14 cellular contexts compared by ENCODE assay signal in the genomic region with DNA sequence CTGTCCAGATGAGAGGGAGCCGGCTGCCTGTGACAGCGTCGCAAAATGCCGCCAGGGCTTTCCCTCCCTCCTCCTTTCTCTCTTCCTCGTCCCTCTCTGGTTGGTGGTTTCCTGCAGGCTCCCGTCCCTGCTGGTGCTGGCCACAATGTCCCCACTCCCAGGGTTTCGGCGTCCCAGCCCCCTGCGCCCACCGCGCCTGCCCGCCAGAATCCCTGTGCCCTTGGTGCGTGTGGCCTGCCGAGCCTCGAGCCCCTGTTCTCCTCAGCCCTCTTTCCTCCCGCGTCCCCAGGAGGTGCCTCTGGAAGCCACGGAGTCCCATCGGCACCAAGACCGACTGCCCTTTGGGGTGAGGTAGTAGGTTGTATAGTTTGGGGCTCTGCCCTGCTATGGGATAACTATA. TPM values are rescaled to one million over a fixed set of nuclear protein-coding genes. Genes with fewer than 3 reads are reported as not detected.
A peak's percentile ranks its signal among the peaks of the same experiment; 100 is the strongest.
DNase-seq lines count a peak whose midpoint lies in the region; TF ChIP-seq lines count a peak whose summit lies in the region.
"Had no signal": no experiment of that assay in that cellular context is flagged by ENCODE, and none has a peak within 500 bp of the region (broad histone marks: within the 10 kb centered on the region; RNA-seq: fewer than 3 reads in every experiment).

No MANE protein-coding gene starts in this region.

- no peak for TF ChIP-seq CTCF in chondrocyte (IDR thresholded peaks at IDR 0.05)
- no peak for TF ChIP-seq CTCF in tibial artery (IDR thresholded peaks at IDR 0.05)

- no peak overlapping the region for H2BK5ac ChIP-seq in neuronal stem cell (ENCODE audit: low read length)

- peaks cover 0 to 83% (median 3%) of the 10 kb centered on the region in 3 experiments for H3K27me3 ChIP-seq in neuronal stem cell (ENCODE audit: control insufficient read depth in 3 of 3, insufficient read depth in 3 of 3, low read depth in 1 of 3, low read length in 3 of 3)
- no peaks in the 10 kb centered on the region for H3K27me3 ChIP-seq in tibial artery
- H3K27me3 ChIP-seq: pancreas had no signal

- H2BK15ac ChIP-seq in neuronal stem cell (ENCODE audit: low read length), result peak overlapping the region; percentile 87

- no peak overlapping the region for H3K9ac ChIP-seq in neuronal stem cell (ENCODE audit: low read depth, low read length, poor library complexity)

- no peak overlapping the region for H2BK120ac ChIP-seq in neuronal stem cell (ENCODE audit: low read depth, low read length)

- H3K4me2 ChIP-seq in neuronal stem cell (ENCODE audit: insufficient read depth, low read length, poor library complexity, severe bottlenecking), result no peak overlapping the region

- peak overlapping the region; percentile 39 for H3K23ac ChIP-seq in neuronal stem cell (ENCODE audit: low read depth, low read length, poor library complexity)

- no peaks in the 10 kb centered on the region for H3K79me1 ChIP-seq in neuronal stem cell (ENCODE audit: low read depth, low read length)

- H3K4me1 ChIP-seq in neuronal stem cell (ENCODE audit: control insufficient read depth in 2 of 2, insufficient read depth in 1 of 2, low read depth in 1 of 2, low read length in 2 of 2) (peaks cover 7 to 9% of the 10 kb centered on the region in 2 donors), tibial artery (peaks cover 6 to 96% (median 84%) of the 10 kb centered on the region in 4 donors)

- H3K14ac ChIP-seq in neuronal stem cell (ENCODE audit: low read length), result peak overlapping the region; percentile 78

- H4K91ac ChIP-seq in neuronal stem cell (ENCODE audit: low read depth, low read length, poor library complexity), result no peak overlapping the region

- peak overlapping the region; percentile 49 for H3K27ac Mint-ChIP-seq in chondrocyte (ENCODE audit: unreplicated experiment)
- H3K27ac Mint-ChIP-seq: memory B cell had no signal

- H3K4me3 Mint-ChIP-seq in chondrocyte (ENCODE audit: unreplicated experiment), result no peak overlapping the region
- H3K4me3 Mint-ChIP-seq: memory B cell had no signal

- no peaks in the 10 kb centered on the region for H3K9me3 Mint-ChIP-seq in chondrocyte (ENCODE audit: low read depth)
- H3K9me3 Mint-ChIP-seq: memory B cell had no signal

- H2BK12ac ChIP-seq in neuronal stem cell (ENCODE audit: low read length), result no peak overlapping the region

- H3K18ac ChIP-seq in neuronal stem cell (ENCODE audit: low read length), result peak overlapping the region; percentile 59

- H3K36me3 Mint-ChIP-seq in chondrocyte (ENCODE audit: low read depth), result peaks cover 2% of the 10 kb centered on the region
- H3K36me3 Mint-ChIP-seq: memory B cell had no signal

- H3K36me3 ChIP-seq in neuronal stem cell (replicated peaks in 1 of 2; ENCODE audit: control insufficient read depth in 2 of 2, insufficient read depth in 2 of 2, low read length in 2 of 2), result no peaks in the 10 kb centered on the region
- H3K36me3 ChIP-seq in tibial artery, result peaks cover 15 to 64% (median 52%) of the 10 kb centered on the region in 3 donors

- H3K4ac ChIP-seq in neuronal stem cell (ENCODE audit: low read length), result peak overlapping the region; percentile 47

- H4K8ac ChIP-seq in neuronal stem cell (ENCODE audit: low read depth, low read length), result no peak overlapping the region

- H3K27me3 Mint-ChIP-seq in chondrocyte (ENCODE audit: low read depth), result no peaks in the 10 kb centered on the region
- H3K27me3 Mint-ChIP-seq: memory B cell had no signal

- H3K9me3 ChIP-seq in neuronal stem cell (replicated peaks in 1 of 2; ENCODE audit: control insufficient read depth in 2 of 2, insufficient read depth in 1 of 2, low read depth in 1 of 2, low read length in 2 of 2), result no peaks in the 10 kb centered on the region
- no peaks in the 10 kb centered on the region for H3K9me3 ChIP-seq in tibial artery
- H3K9me3 ChIP-seq: pancreas had no signal

- WGBS in neuronal stem cell (ENCODE audit: extremely low coverage in 2 of 2, insufficient read length in 2 of 2, insufficient replicate concordance in 1 of 2), 2 donors, result no CpG with 5 or more reads among the region's 20 CpGs

- no peak overlapping the region for H2AK5ac ChIP-seq in neuronal stem cell (ENCODE audit: low read depth, low read length)

- H3K4me3 ChIP-seq in neuronal stem cell (ENCODE audit: low read length in 2 of 2), result no peak overlapping the region
- no peak overlapping the region for H3K4me3 ChIP-seq in tibial artery
- H3K4me3 ChIP-seq: K562, pancreas had no signal

- intact Hi-C loops in tibial artery (cut with DNase I; ENCODE audit: low total_unique reads), result no loop called here

- H3K4me1 Mint-ChIP-seq in chondrocyte (ENCODE audit: low read depth), result peaks cover 54% of the 10 kb centered on the region
- H3K4me1 Mint-ChIP-seq: memory B cell had no signal

- peak overlapping the region; percentile 69 for H2AFZ ChIP-seq in neuronal stem cell (ENCODE audit: low read length)

- DNase-seq in M059J (ENCODE audit: low read depth) (peak; percentile 12), chondrocyte (ENCODE audit: low spot score) (no peak), neuronal stem cell (ENCODE audit: low spot score) (no peak), tibial artery (no peak), CD1c-positive myeloid dendritic cell (ENCODE audit: extremely low spot score) (no peak), NCI-H2081 treated with DMSO at 0.1 percent for 48 hours (lab: John Stamatoyannopoulos, UW) (no peak), NCI-H1417 treated with DMSO at 0.1 percent for 48 hours (lab: John Stamatoyannopoulos, UW) (no peak)
- DNase-seq: activated CD4-positive, alpha-beta T cell treated with anti-CD3 and anti-CD28 coated beads for 48 hours; NCI-H1694 treated with DMSO at 0.1 percent for 48 hours; NCI-H524; T-helper 2 cell had no signal

- no peak overlapping the region for H3K27ac ChIP-seq in neuronal stem cell (replicated peaks; ENCODE audit: low read length)
- H3K27ac ChIP-seq in tibial artery, result peak overlapping the region; percentile 75 to 78

RNA-seq across cellular contexts. Expression of a gene that starts 37.9 kb away (rescaled TPM):
- 10.0 and 18.1 TPM in 2 replicates for total RNA-seq in M059J (2014; rRNA removed; shearing (Covaris generic))
- total RNA-seq in chondrocyte, result 16.0 to 19.2 TPM (median 17.8 TPM) in 3 replicates
- 4.4 TPM for polyA plus RNA-seq in neuronal stem cell (2013, experiment 1 of 2)
- polyA plus RNA-seq in neuronal stem cell (2013, experiment 2 of 2), result 4.3 TPM
